In genomic region chr20:3045816-3046676, GRCh38 we compare ENCODE assay signal across 8 cellular contexts.
DNase-seq lines count a peak whose midpoint lies in the region; ATAC-seq and TF ChIP-seq lines count a peak whose summit lies in the region.

Gene MRPS26 (plus strand): TSS chr20:3046052. CDS start chr20:3046069, 17 bp downstream.

- H3K27ac ChIP-seq in layer of hippocampus (ENCODE audit: low read depth, low read length): peak within 1 kb of the TSS; percentile 95

- ATAC-seq in HG03066 (IDR thresholded peaks at IDR 0.05; ENCODE audit: low read depth, unreplicated experiment): peak; percentile 91

- H3K4me3 ChIP-seq in AG04449 (ENCODE audit: low read depth, low read length): peak within 1 kb of the TSS; percentile 75
- peak within 1 kb of the TSS; percentile 85 for H3K4me3 ChIP-seq in choroid plexus epithelial cell (ENCODE audit: low read depth, low read length)

- POLR2A ChIA-PET in AG04449 (lab: Yijun Ruan, JAX): interaction anchor here (1.0 kb wide), 1 partner anchor 84 kb away, joined by 3 read pairs; no protein-coding TSS in a partner anchor

- peak; percentile 14 for DNase-seq in AG04449 (ENCODE audit: low read depth, low spot score)
- peak; percentile 91 for DNase-seq in NCI-H2227 treated with DMSO at 0.1 percent for 48 hours (lab: John Stamatoyannopoulos, UW)
- DNase-seq in activated CD4-positive, alpha-beta T cell treated with anti-CD3 and anti-CD28 coated beads for 24 hours (ENCODE audit: low read depth in 2 of 2): peak; percentile 66 to 73
- DNase-seq in choroid plexus epithelial cell (ENCODE audit: low read depth): peak; percentile 83
- DNase-seq in stimulated activated CD4-positive, alpha-beta T cell treated with anti-CD3 and anti-CD28 coated beads, Interleukin-1b, Interleukin-23, amount 100 ng/mL, for 24 hours (ENCODE audit: low read depth in 4 of 4, low spot score in 1 of 4): peak; percentile 61 to 79 (median 70)

- peak; percentile 72 for TF ChIP-seq POLR2A in GM18526 (IDR thresholded peaks at IDR 0.05; ENCODE audit: extremely low read depth, insufficient read length)

- H3K27me3 ChIP-seq in layer of hippocampus (ENCODE audit: control insufficient read depth, insufficient read depth, low read length): no peaks in the 10 kb centered on the region

- CTCF ChIA-PET in AG04449 (lab: Yijun Ruan, JAX): interaction anchor here (0.7 kb wide), 1 partner anchor 13 kb away, joined by 4 read pairs; no protein-coding TSS in a partner anchor

- TF ChIP-seq CTCF in AG04449 (IDR thresholded peaks at IDR 0.05; ENCODE audit: insufficient read depth, low read length, missing control alignments) (no peak), choroid plexus epithelial cell (conservative IDR thresholded peaks at IDR 0.05; ENCODE audit: low read depth, low read length) (no peak)

Comparison
In these comparisons a context has a peak if more than half of its experiments do, and no peak if none do; other contexts are left out.
1. Peak in every context shown above with its lines: DNase-seq, ATAC-seq, H3K4me3 ChIP-seq and H3K27ac ChIP-seq.
2. DNase-seq: peak in every context shown above with its lines; median percentile 91 in NCI-H2227 treated with DMSO at 0.1 percent for 48 hours; 83 in choroid plexus epithelial cell; 70 in stimulated activated CD4-positive, alpha-beta T cell treated with anti-CD3 and anti-CD28 coated beads, Interleukin-1b, Interleukin-23, amount 100 ng/mL, for 24 hours; 70 in activated CD4-positive, alpha-beta T cell treated with anti-CD3 and anti-CD28 coated beads for 24 hours; 14 in AG04449.